8 cellular contexts compared by ENCODE assay signal in genomic region chr1:160101037-160101716, GRCh38. TPM values are rescaled to one million over a fixed set of nuclear protein-coding genes. Genes with fewer than 3 reads are reported as not detected.
DNase-seq lines count a peak whose midpoint lies in the region; ATAC-seq and TF ChIP-seq lines count a peak whose summit lies in the region.

No MANE protein-coding gene starts in this region.

- WGBS in upper lobe of left lung, 2 donors: 20 to 21% methylated on average over 13 of the region's 13 CpGs

- H3K27ac Mint-ChIP-seq in activated naive CD8-positive, alpha-beta T cell: peak overlapping the region; percentile 98
- peak overlapping the region; percentile 88 for H3K27ac Mint-ChIP-seq in progenitor cell of endocrine pancreas

- H3K4me3 ChIP-seq in upper lobe of left lung: peak overlapping the region in 2 of 4 donors; percentile 8 to 19

- no peaks in the 10 kb centered on the region for H3K36me3 ChIP-seq in upper lobe of left lung

- H3K4me1 Mint-ChIP-seq in activated naive CD8-positive, alpha-beta T cell (ENCODE audit: low read depth): peaks cover 54% of the 10 kb centered on the region
- peaks cover 19% of the 10 kb centered on the region for H3K4me1 Mint-ChIP-seq in progenitor cell of endocrine pancreas (ENCODE audit: low read depth)

- no peaks in the 10 kb centered on the region for H3K27me3 Mint-ChIP-seq in activated naive CD8-positive, alpha-beta T cell
- H3K27me3 Mint-ChIP-seq in progenitor cell of endocrine pancreas: peaks cover 19% of the 10 kb centered on the region

- peaks cover 25 to 37% (median 30%) of the 10 kb centered on the region in 4 donors for H3K4me1 ChIP-seq in upper lobe of left lung

- no peaks in the 10 kb centered on the region for H3K27me3 ChIP-seq in upper lobe of left lung

- H3K4me3 Mint-ChIP-seq in activated naive CD8-positive, alpha-beta T cell: peak overlapping the region; percentile 69
- no peak overlapping the region for H3K4me3 Mint-ChIP-seq in progenitor cell of endocrine pancreas (ENCODE audit: low read depth)

- no peaks in the 10 kb centered on the region for H3K36me3 Mint-ChIP-seq in activated naive CD8-positive, alpha-beta T cell
- no peaks in the 10 kb centered on the region for H3K36me3 Mint-ChIP-seq in progenitor cell of endocrine pancreas (ENCODE audit: insufficient read depth)

- no peak for TF ChIP-seq POLR2A in upper lobe of left lung (IDR thresholded peaks at IDR 0.05)

- TF ChIP-seq EP300 in upper lobe of left lung (IDR thresholded peaks at IDR 0.05): no peak

- no peaks in the 10 kb centered on the region for H3K9me3 Mint-ChIP-seq in activated naive CD8-positive, alpha-beta T cell (ENCODE audit: low read depth)
- H3K9me3 Mint-ChIP-seq in progenitor cell of endocrine pancreas (ENCODE audit: low read depth): no peaks in the 10 kb centered on the region

- ATAC-seq in GM19467 (IDR thresholded peaks at IDR 0.05; ENCODE audit: unreplicated experiment) (peak; percentile 30), Right ventricle myocardium superior (ENCODE audit: poor library complexity) (peak; percentile 48), upper lobe of left lung (ENCODE audit: low FRiP score in 2 of 2) (peak; percentile 68 to 74)

- TF ChIP-seq CTCF in progenitor cell of endocrine pancreas (IDR thresholded peaks at IDR 0.05; ENCODE audit: unreplicated experiment): peak; percentile 91
- TF ChIP-seq CTCF in upper lobe of left lung (IDR thresholded peaks at IDR 0.05): peak; percentile 82 to 94 (median 92)

- intact Hi-C loops in Right ventricle myocardium superior (cut with DNase I): loop anchor here (2.0 to 5.0 kb wide), 3 partner anchors 96 to 190 kb away; no protein-coding TSS in a partner anchor

- no peaks in the 10 kb centered on the region for H3K9me3 ChIP-seq in upper lobe of left lung

- peak; percentile 92 for DNase-seq in AG20443 (ENCODE audit: low spot score)
- peak; percentile 66 for DNase-seq in NCI-H146 (lab: John Stamatoyannopoulos, UW)
- DNase-seq in SW480 (ENCODE audit: low spot score): peak; percentile 82
- peak; percentile 87 for DNase-seq in Right ventricle myocardium superior
- peak; percentile 66 for DNase-seq in progenitor cell of endocrine pancreas (ENCODE audit: low spot score, unreplicated experiment)
- DNase-seq in upper lobe of left lung: peak; percentile 86 to 88

- peak overlapping the region in 3 of 4 donors; percentile 35 to 39 (median 37) for H3K27ac ChIP-seq in upper lobe of left lung

RNA-seq across cellular contexts. Expression of gene IGSF8, which starts 2.8 kb away (rescaled TPM):
- total RNA-seq in Right ventricle myocardium superior (18.5 TPM), progenitor cell of endocrine pancreas (39.4 and 40.0 TPM in 2 replicates), upper lobe of left lung (10 to 100 TPM; 13.6 to 43.8 (median 36.9) TPM)

RNA-seq across cellular contexts. Expression of gene ATP1A2, which starts 14.4 kb away (rescaled TPM):
- total RNA-seq in Right ventricle myocardium superior (210 TPM), progenitor cell of endocrine pancreas (0.11 TPM in 1 of 2 replicates, not detected in the other), upper lobe of left lung (10 to 100 TPM in 2 of 6 donors, 1 to 10 TPM in 4; 2.2 to 36.7 (median 3.8) TPM)

RNA-seq across cellular contexts. Expression of gene KCNJ9, which starts 19.8 kb away (rescaled TPM):
- total RNA-seq in Right ventricle myocardium superior: not detected
- not detected in 2 replicates for total RNA-seq in progenitor cell of endocrine pancreas
- total RNA-seq in upper lobe of left lung: not detected

RNA-seq across cellular contexts. Expression of gene KCNJ10, which starts 31.2 kb away (rescaled TPM):
- total RNA-seq in Right ventricle myocardium superior (0.16 TPM), progenitor cell of endocrine pancreas (0.09 and 0.12 TPM in 2 replicates), upper lobe of left lung (under 1 TPM in 1 of 6 donors, not detected in 5; 0.11 TPM)

RNA-seq across cellular contexts. Expression of gene ATP1A4, which starts 50.2 kb away (rescaled TPM):
- total RNA-seq in Right ventricle myocardium superior (0.40 TPM), progenitor cell of endocrine pancreas (not detected in 2 replicates), upper lobe of left lung (under 1 TPM in 2 of 6 donors, not detected in 4; 0.52 to 0.61 TPM)
